In genomic region chr7:147809785-147810184, GRCh38 we compare ENCODE assay signal across 24 cellular contexts.
"Had no signal": no experiment of that assay in that cellular context is flagged by ENCODE, and none has a peak within 500 bp of the region (broad histone marks: within the 10 kb centered on the region; RNA-seq: fewer than 3 reads in every experiment).

No MANE protein-coding gene starts in this region.

- H3K36me3 Mint-ChIP-seq: activated CD4-positive, alpha-beta memory T cell treated with anti-CD3 and anti-CD28 coated beads for 36 hours; activated naive CD8-positive, alpha-beta T cell treated with anti-CD3 and anti-CD28 coated beads, Interleukin-2, amount 10 ng/mL, durations not matched to agents 7 days and 5 days; naive thymus-derived CD8-positive, alpha-beta T cell; neural progenitor cell; stimulated activated naive B cell treated with anti-CD40 and anti-IgM and Interleukin-4, amounts not matched to agents 10 μg/mL and 1 μg/mL and 100 μg/mL, for 72 hours; type B pancreatic cell had no signal

- H3K27ac Mint-ChIP-seq: activated CD4-positive, alpha-beta memory T cell treated with anti-CD3 and anti-CD28 coated beads for 36 hours; activated naive CD4-positive, alpha-beta T cell treated with anti-CD3 and anti-CD28 coated beads for 36 hours; activated naive CD8-positive, alpha-beta T cell treated with anti-CD3 and anti-CD28 coated beads, Interleukin-2, amount 10 ng/mL, durations not matched to agents 7 days and 5 days; dendritic cell treated with granulocyte-macrophage colony-stimulating factor and Interleukin-4, amounts not matched to agents 40 ng/mL and 50 ng/mL, for 4 days; naive thymus-derived CD8-positive, alpha-beta T cell; neural progenitor cell; stimulated activated naive B cell treated with anti-CD40 and anti-IgM and Interleukin-4, amounts not matched to agents 10 μg/mL and 1 μg/mL and 100 μg/mL, for 72 hours; T-helper 17 cell; type B pancreatic cell had no signal

- H3K27ac ChIP-seq: body of pancreas, cardiac muscle cell, neural progenitor cell, thoracic aorta had no signal

- ATAC-seq: body of pancreas; naive thymus-derived CD8-positive, alpha-beta T cell; sciatic nerve; stimulated activated naive B cell treated with anti-CD40 and anti-IgM and Interleukin-4, amounts not matched to agents 10 μg/mL and 1 μg/mL and 100 μg/mL, for 72 hours; T-helper 17 cell had no signal

- H3K36me3 ChIP-seq: cardiac muscle cell, neural progenitor cell, thoracic aorta had no signal

- H3K4me3 Mint-ChIP-seq: activated CD4-positive, alpha-beta memory T cell treated with anti-CD3 and anti-CD28 coated beads for 36 hours; activated naive CD4-positive, alpha-beta T cell treated with anti-CD3 and anti-CD28 coated beads for 36 hours; activated naive CD8-positive, alpha-beta T cell treated with anti-CD3 and anti-CD28 coated beads, Interleukin-2, amount 10 ng/mL, durations not matched to agents 7 days and 5 days; dendritic cell treated with granulocyte-macrophage colony-stimulating factor and Interleukin-4, amounts not matched to agents 40 ng/mL and 50 ng/mL, for 4 days; naive thymus-derived CD8-positive, alpha-beta T cell; neural progenitor cell; stimulated activated naive B cell treated with anti-CD40 and anti-IgM and Interleukin-4, amounts not matched to agents 10 μg/mL and 1 μg/mL and 100 μg/mL, for 72 hours; T-helper 17 cell; type B pancreatic cell had no signal

- H3K4me1 ChIP-seq: body of pancreas, neural progenitor cell had no signal

- H3K4me3 ChIP-seq: body of pancreas, cardiac muscle cell, lung, neural progenitor cell, thoracic aorta had no signal

- DNase-seq: activated CD4-positive, alpha-beta memory T cell treated with anti-CD3 and anti-CD28 coated beads for 36 hours; activated CD4-positive, alpha-beta T cell treated with anti-CD3 and anti-CD28 coated beads for 48 hours; activated CD4-positive, CD25-positive, alpha-beta regulatory T cell; activated effector memory CD4-positive, alpha-beta T cell treated with Interleukin-2 at 50 U/mL for 16 hours; activated naive CD4-positive, alpha-beta T cell treated with anti-CD3 and anti-CD28 coated beads for 36 hours; activated naive CD8-positive, alpha-beta T cell treated with anti-CD3 and anti-CD28 coated beads, Interleukin-2, amount 10 ng/mL, durations not matched to agents 7 days and 5 days; activated T-cell treated with anti-CD3 and anti-CD28 coated beads, Interleukin-2, amount 50 U/mL, for 48 hours; body of pancreas; effector CD4-positive, alpha-beta T cell; foreskin fibroblast; kidney; naive thymus-derived CD8-positive, alpha-beta T cell; small intestine; stimulated activated CD4-positive, alpha-beta T cell treated with anti-CD3 and anti-CD28 coated beads, Interleukin-15, amount 100 ng/mL, for 24 hours; stimulated activated CD8-positive, alpha-beta memory T cell treated with anti-CD3 and anti-CD28 coated beads, Interleukin-4, amount 100 ng/mL, for 48 hours; stimulated activated naive B cell treated with anti-CD40 and anti-IgM and Interleukin-4, amounts not matched to agents 10 μg/mL and 1 μg/mL and 100 μg/mL, for 72 hours; T-helper 17 cell had no signal

- H3K9me3 ChIP-seq: body of pancreas, thoracic aorta had no signal

- H3K4me1 Mint-ChIP-seq: activated naive CD8-positive, alpha-beta T cell treated with anti-CD3 and anti-CD28 coated beads, Interleukin-2, amount 10 ng/mL, durations not matched to agents 7 days and 5 days; naive thymus-derived CD8-positive, alpha-beta T cell; neural progenitor cell; stimulated activated naive B cell treated with anti-CD40 and anti-IgM and Interleukin-4, amounts not matched to agents 10 μg/mL and 1 μg/mL and 100 μg/mL, for 72 hours; T-helper 17 cell had no signal

- H3K9me3 Mint-ChIP-seq: activated naive CD4-positive, alpha-beta T cell treated with anti-CD3 and anti-CD28 coated beads for 36 hours; activated naive CD8-positive, alpha-beta T cell treated with anti-CD3 and anti-CD28 coated beads, Interleukin-2, amount 10 ng/mL, durations not matched to agents 7 days and 5 days; type B pancreatic cell had no signal

- H3K27me3 Mint-ChIP-seq: activated CD4-positive, alpha-beta memory T cell treated with anti-CD3 and anti-CD28 coated beads for 36 hours; activated naive CD8-positive, alpha-beta T cell treated with anti-CD3 and anti-CD28 coated beads, Interleukin-2, amount 10 ng/mL, durations not matched to agents 7 days and 5 days; dendritic cell treated with granulocyte-macrophage colony-stimulating factor and Interleukin-4, amounts not matched to agents 40 ng/mL and 50 ng/mL, for 4 days; naive thymus-derived CD8-positive, alpha-beta T cell; stimulated activated naive B cell treated with anti-CD40 and anti-IgM and Interleukin-4, amounts not matched to agents 10 μg/mL and 1 μg/mL and 100 μg/mL, for 72 hours; T-helper 17 cell; type B pancreatic cell had no signal

- H3K27me3 ChIP-seq: body of pancreas, cardiac muscle cell, neural progenitor cell had no signal
